38 cellular contexts compared by ENCODE assay signal in the genomic region with DNA sequence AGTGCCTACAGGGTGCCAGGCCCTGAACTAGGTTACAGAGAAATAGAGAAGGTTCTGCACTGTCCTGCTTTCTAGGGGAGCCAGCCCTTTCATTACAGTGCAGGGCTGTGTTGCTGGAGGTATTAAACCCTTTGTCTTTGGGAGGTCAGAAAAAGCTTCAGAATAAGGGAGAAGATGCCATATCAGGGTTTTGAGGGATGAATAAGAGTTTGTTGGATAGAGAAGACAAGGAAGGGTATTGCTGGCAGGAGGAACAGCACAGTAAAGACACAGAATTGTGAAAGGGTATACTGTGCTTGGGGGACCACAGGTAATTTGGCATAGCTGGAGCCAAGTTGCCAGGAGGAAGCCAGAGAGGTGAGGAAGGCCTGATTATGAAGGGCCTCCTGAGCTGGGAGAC. TPM values are rescaled to one million over a fixed set of nuclear protein-coding genes. Genes with fewer than 3 reads are reported as not detected.
"Had no signal": no experiment of that assay in that cellular context is flagged by ENCODE, and none has a peak within 500 bp of the region (broad histone marks: within the 10 kb centered on the region; RNA-seq: fewer than 3 reads in every experiment).

No MANE protein-coding gene starts in this region.

- H3K36me3 ChIP-seq: ascending aorta, brain microvascular endothelial cell, breast epithelium, cardiac muscle cell had no signal

- H3K9me3 ChIP-seq: ascending aorta, body of pancreas, breast epithelium had no signal

- H3K4me3 ChIP-seq: ascending aorta, body of pancreas, breast epithelium, cardiac muscle cell had no signal

- ATAC-seq: activated CD8-positive, alpha-beta T cell treated with anti-CD3 and anti-CD28 coated beads for 36 hours; activated naive CD4-positive, alpha-beta T cell treated with anti-CD3 and anti-CD28 coated beads, Interleukin-2, amount 50 U/mL, for 72 hours; activated naive CD8-positive, alpha-beta T cell treated with anti-CD3 and anti-CD28 coated beads, Interleukin-2, amount 50 U/mL, for 24 hours; activated T-cell treated with anti-CD3 and anti-CD28 coated beads, Interleukin-2, amount 50 U/mL, for 4 hours; activated T-cell treated with anti-CD3 and anti-CD28 coated beads, Interleukin-2, amount 50 U/mL, for 72 hours; activated T-helper 17 cell treated with anti-CD3 and anti-CD28 coated beads, Interleukin-2, amount 50 U/mL, for 72 hours; body of pancreas had no signal

- H3K27me3 ChIP-seq: ascending aorta, brain microvascular endothelial cell, breast epithelium had no signal

- H3K4me1 ChIP-seq: ascending aorta, body of pancreas, breast epithelium had no signal

- FAIRE-seq: TTC549 had no signal

- DNase-seq: activated B cell treated with CpG ODN at 0.5 μM for 24 hours; activated CD4-positive, alpha-beta memory T cell treated with anti-CD3 and anti-CD28 coated beads for 36 hours; activated CD4-positive, alpha-beta T cell treated with anti-CD3 and anti-CD28 coated beads for 4 hours; activated CD4-positive, alpha-beta T cell treated with anti-CD3 and anti-CD28 coated beads, Interleukin-2, amount 10 ng/mL, durations not matched to agents 24 days and 14 days; activated CD4-positive, alpha-beta T cell treated with anti-CD3 and anti-CD28 coated beads, Interleukin-2, amount 50 U/mL, for 1 hour; activated CD4-positive, alpha-beta T cell treated with anti-CD3 and anti-CD28 coated beads, Interleukin-2, amount 50 U/mL, for 4 hours; activated CD4-positive, CD25-positive, alpha-beta regulatory T cell treated with anti-CD3 and anti-CD28 coated beads, Interleukin-2, amount 50 U/mL, for 72 hours; activated CD8-positive, alpha-beta memory T cell treated with anti-CD3 and anti-CD28 coated beads, Interleukin-2, amount 50 U/mL, for 4 hours; activated CD8-positive, alpha-beta T cell treated with anti-CD3 and anti-CD28 coated beads for 36 hours; activated effector memory CD4-positive, alpha-beta T cell treated with anti-CD3 and anti-CD28 coated beads, Interleukin-2, amount 50 U/mL, for 16 hours; activated gamma-delta T cell treated with Interleukin-2 at 50 U/mL for 16 hours; activated naive CD4-positive, alpha-beta T cell; activated naive CD4-positive, alpha-beta T cell treated with anti-CD3 and anti-CD28 coated beads for 36 hours; activated naive CD4-positive, alpha-beta T cell treated with anti-CD3 and anti-CD28 coated beads, Interleukin-2, amount 50 U/mL, for 16 hours; activated naive CD8-positive, alpha-beta T cell treated with anti-CD3 and anti-CD28 coated beads, Interleukin-2, amount 10 ng/mL, durations not matched to agents 7 days and 5 days; activated naive CD8-positive, alpha-beta T cell treated with anti-CD3 and anti-CD28 coated beads, Interleukin-2, amount 50 U/mL, for 24 hours; activated T-cell treated with anti-CD3 and anti-CD28 coated beads for 4 hours; activated T-cell treated with anti-CD3 and anti-CD28 coated beads, Interleukin-2, amount 50 U/mL, for 1 hour; activated T-cell treated with anti-CD3 and anti-CD28 coated beads, Interleukin-2, amount 50 U/mL, for 4 hours; activated T-cell treated with anti-CD3 and anti-CD28 coated beads, Interleukin-2, amount 50 U/mL, for 72 hours; amygdala; anterior cingulate cortex; body of pancreas; brain microvascular endothelial cell; caudate nucleus; cerebellar nuclear complex; T-helper 1 cell; T-helper 2 cell; T-helper 9 cell had no signal

- H3K27ac ChIP-seq: ascending aorta, body of pancreas, brain microvascular endothelial cell, breast epithelium, cardiac muscle cell, VCaP had no signal

RNA-seq across cellular contexts. Expression of gene NOX5, which starts 23.0 kb away (rescaled TPM):
- total RNA-seq: activated CD4-positive, alpha-beta T cell treated with anti-CD3 and anti-CD28 coated beads, Interleukin-2, amount 10 ng/mL, durations not matched to agents 24 days and 14 days; activated CD8-positive, alpha-beta memory T cell treated with anti-CD3 and anti-CD28 coated beads for 36 hours; activated CD8-positive, alpha-beta T cell treated with anti-CD3 and anti-CD28 coated beads for 36 hours; activated naive CD4-positive, alpha-beta T cell treated with anti-CD3 and anti-CD28 coated beads for 36 hours; activated T-cell treated with anti-CD3 and anti-CD28 coated beads, Interleukin-2, amount 50 U/mL, for 4 hours; activated T-cell treated with anti-CD3 and anti-CD28 coated beads, Interleukin-2, amount 50 U/mL, for 72 hours; activated T-helper 17 cell treated with anti-CD3 and anti-CD28 coated beads, Interleukin-2, amount 50 U/mL, for 72 hours; chondrocyte had no signal
